11 cellular contexts compared by ENCODE assay signal in the genomic region with DNA sequence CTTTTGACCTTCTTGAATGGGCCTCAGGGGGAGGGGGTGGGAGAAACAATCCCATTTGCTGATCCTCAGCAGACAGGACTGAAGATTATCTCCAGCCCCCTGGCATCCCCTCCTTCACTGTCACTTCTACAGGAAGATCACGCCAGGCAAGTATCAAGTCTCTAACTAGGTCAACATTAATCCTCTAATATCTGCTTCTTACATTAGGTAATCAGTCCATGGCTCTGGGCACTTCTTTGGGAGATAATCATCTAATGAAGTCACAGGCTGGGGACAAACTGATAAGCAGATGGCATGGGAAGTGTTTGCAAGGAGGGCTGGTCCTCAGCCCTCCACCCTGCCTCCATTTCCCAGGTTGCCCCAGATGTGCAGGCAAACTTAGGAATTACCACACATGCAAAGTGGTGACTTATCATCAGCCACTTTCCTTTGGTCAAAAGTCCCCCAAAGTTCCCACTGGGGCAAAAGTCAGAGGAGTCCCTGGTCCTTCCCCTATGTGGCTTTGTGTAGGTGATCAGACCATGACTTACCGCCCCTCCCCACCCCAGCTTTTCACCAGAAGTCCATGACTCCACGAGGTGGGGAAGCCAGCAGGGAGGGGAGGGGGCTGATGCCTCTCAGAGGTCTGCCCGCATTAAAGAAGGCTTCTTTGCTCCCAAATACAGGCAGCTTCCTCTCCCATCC. TPM values are rescaled to one million over a fixed set of nuclear protein-coding genes. Genes with fewer than 3 reads are reported as not detected.
A peak's percentile ranks its signal among the peaks of the same experiment; 100 is the strongest.
DNase-seq lines count a peak whose midpoint lies in the region; ATAC-seq and TF ChIP-seq lines count a peak whose summit lies in the region.
"Had no signal": no experiment of that assay in that cellular context is flagged by ENCODE, and none has a peak within 500 bp of the region (broad histone marks: within the 10 kb centered on the region; RNA-seq: fewer than 3 reads in every experiment).

No MANE protein-coding gene starts in this region.

- dilution Hi-C loops in mammary epithelial cell (cut with HindIII; ENCODE audit: low sequenced_read_pairs): no loop called here

- no peaks in the 10 kb centered on the region for H4K20me1 ChIP-seq in mammary epithelial cell (ENCODE audit: insufficient read depth, low read length)

- TF ChIP-seq POLR2A in Peyer's patch (IDR thresholded peaks at IDR 0.05) (no peak), suprapubic skin (IDR thresholded peaks at IDR 0.05) (no peak)

- H3K4me1 ChIP-seq in mammary epithelial cell (ENCODE audit: insufficient read depth, low read length) (peaks cover 12% of the 10 kb centered on the region), Peyer's patch (peaks cover 0 to 11% (median 5%) of the 10 kb centered on the region in 4 donors), suprapubic skin (peaks cover 40% of the 10 kb centered on the region)
- peaks cover 90% of the 10 kb centered on the region for H3K4me1 ChIP-seq in effector memory CD4-positive, alpha-beta T cell (ENCODE audit: control insufficient read depth, insufficient read depth, low read length, poor library complexity, severe bottlenecking)

- H3K4me3 ChIP-seq in mammary epithelial cell (replicated peaks in 1 of 3; ENCODE audit: insufficient read depth in 1 of 3, low read depth in 2 of 3, low read length in 3 of 3) (no peak overlapping the region), Peyer's patch (no peak overlapping the region), suprapubic skin (no peak overlapping the region)
- H3K4me3 ChIP-seq in effector memory CD4-positive, alpha-beta T cell (ENCODE audit: insufficient read depth, low read depth, low read length, poor library complexity, severe bottlenecking): peak overlapping the region; percentile 71

- no peak overlapping the region for H3K4me2 ChIP-seq in mammary epithelial cell (ENCODE audit: insufficient read depth, low read depth, low read length)

- H3K9me3 ChIP-seq in mammary epithelial cell (replicated peaks; ENCODE audit: insufficient read depth, low read length): no peaks in the 10 kb centered on the region
- H3K9me3 ChIP-seq in Peyer's patch: no peaks in the 10 kb centered on the region
- H3K9me3 ChIP-seq in effector memory CD4-positive, alpha-beta T cell (ENCODE audit: control insufficient read depth, low read length): no peaks in the 10 kb centered on the region
- H3K9me3 ChIP-seq in suprapubic skin: no peaks in the 10 kb centered on the region

- H3K27ac Mint-ChIP-seq in MCF 10A (ENCODE audit: low read depth, unreplicated experiment): peak overlapping the region; percentile 47

- no peak for TF ChIP-seq EP300 in suprapubic skin (IDR thresholded peaks at IDR 0.05)

- H3K79me2 ChIP-seq in mammary epithelial cell (ENCODE audit: insufficient read depth, low read length): no peaks in the 10 kb centered on the region

- peaks cover 19% of the 10 kb centered on the region for H3K4me1 Mint-ChIP-seq in MCF 10A (ENCODE audit: insufficient read depth, unreplicated experiment)

- no peak overlapping the region for H2AFZ ChIP-seq in mammary epithelial cell (ENCODE audit: low read depth, low read length)

- 88% methylated on average over 4 of the region's 4 CpGs for WGBS in mammary epithelial cell (ENCODE audit: low coverage, missing lambda C conversion rate)
- 76% methylated on average over 4 of the region's 4 CpGs for WGBS in suprapubic skin

- H3K4me3 Mint-ChIP-seq in MCF 10A (ENCODE audit: unreplicated experiment): no peak overlapping the region
- H3K4me3 Mint-ChIP-seq: CD14-positive monocyte had no signal

- CTCF ChIA-PET in MCF 10A (lab: Yijun Ruan, JAX) (interaction anchor here (0.6 to 3.3 kb wide), 8 partner anchors 8 to 201 kb away, joined by 3 to 23 read pairs (median 3); no protein-coding TSS in a partner anchor), mammary epithelial cell (lab: Charles Lee; ENCODE audit: low non-redundant PET) (no interaction called here)

- H3K27me3 ChIP-seq in mammary epithelial cell (ENCODE audit: insufficient read depth, low read length) (no peaks in the 10 kb centered on the region), Peyer's patch (no peaks in the 10 kb centered on the region), suprapubic skin (no peaks in the 10 kb centered on the region)
- H3K27me3 ChIP-seq in effector memory CD4-positive, alpha-beta T cell (replicated peaks; ENCODE audit: control insufficient read depth, insufficient read depth, low read length, poor library complexity, severe bottlenecking): no peaks in the 10 kb centered on the region

- ATAC-seq in GM19324 (IDR thresholded peaks at IDR 0.05; ENCODE audit: low FRiP score, unreplicated experiment): no peak

- no TSS peak for BruUV-seq in MCF 10A (replicated peaks; lab: Mats Ljungman, UMichigan)
- BruUV-seq in mammary epithelial cell (replicated peaks; lab: Mats Ljungman, UMichigan): no TSS peak

- intact Hi-C loops in MCF 10A (cut with micrococcal nuclease) (no loop called here), mammary epithelial cell (cut with micrococcal nuclease) (no loop called here), posterior vena cava (cut with DNase I) (no loop called here)

- no peak for DNase-seq in MCF 10A (ENCODE audit: unreplicated experiment)
- DNase-seq in mammary epithelial cell: no peak
- peak in 1 of 3 donors; percentile 45 for DNase-seq in Peyer's patch
- no peak for DNase-seq in effector memory CD4-positive, alpha-beta T cell
- DNase-seq in suprapubic skin (ENCODE audit: low spot score in 2 of 2): no peak
- DNase-seq in posterior vena cava (ENCODE audit: low spot score): no peak
- DNase-seq in UCSD-AML1 (lab: John Stamatoyannopoulos, UW; ENCODE audit: unreplicated experiment): no peak
- DNase-seq: amniotic stem cell, head of caudate nucleus had no signal

- H3K27ac ChIP-seq in mammary epithelial cell (ENCODE audit: insufficient read depth, low read depth, low read length) (no peak overlapping the region), Peyer's patch (peak overlapping the region; percentile 59 to 76 (median 62)), suprapubic skin (peak overlapping the region; percentile 56)
- H3K27ac ChIP-seq in effector memory CD4-positive, alpha-beta T cell (ENCODE audit: insufficient read depth, low read length, poor library complexity, severe bottlenecking): peak overlapping the region; percentile 100

- peaks cover 6% of the 10 kb centered on the region for H3K36me3 Mint-ChIP-seq in MCF 10A (ENCODE audit: insufficient read depth, unreplicated experiment)

- no peak overlapping the region for H3K9ac ChIP-seq in mammary epithelial cell (ENCODE audit: insufficient read depth, low read length)

- no peaks in the 10 kb centered on the region for H3K36me3 ChIP-seq in mammary epithelial cell (ENCODE audit: insufficient read depth, low read length)
- no peaks in the 10 kb centered on the region for H3K36me3 ChIP-seq in Peyer's patch
- peaks cover 24% of the 10 kb centered on the region for H3K36me3 ChIP-seq in effector memory CD4-positive, alpha-beta T cell (ENCODE audit: control insufficient read depth, insufficient read depth, low read length)
- H3K36me3 ChIP-seq in suprapubic skin: no peaks in the 10 kb centered on the region

- POLR2A ChIA-PET in MCF 10A (lab: Yijun Ruan, JAX): interaction anchor here (1.0 to 1.5 kb wide), 2 partner anchors 11 to 14 kb away, joined by 3 to 9 read pairs; no protein-coding TSS in a partner anchor

- no peaks in the 10 kb centered on the region for H3K9me3 Mint-ChIP-seq in MCF 10A (ENCODE audit: unreplicated experiment)

- no peaks in the 10 kb centered on the region for H3K27me3 Mint-ChIP-seq in MCF 10A (ENCODE audit: insufficient read depth, unreplicated experiment)

- no peak for TF ChIP-seq CTCF in MCF 10A (IDR thresholded peaks at IDR 0.05; ENCODE audit: unreplicated experiment)
- TF ChIP-seq CTCF in mammary epithelial cell (conservative IDR thresholded peaks at IDR 0.05 in 1 of 2, IDR thresholded peaks at IDR 0.05 in 1 of 2; ENCODE audit: extremely low read depth in 1 of 2, insufficient read depth in 1 of 2, low read depth in 1 of 2, low read length in 2 of 2): no peak
- TF ChIP-seq CTCF in Peyer's patch (IDR thresholded peaks at IDR 0.05): no peak
- TF ChIP-seq CTCF in suprapubic skin (IDR thresholded peaks at IDR 0.05): no peak

- in situ Hi-C loops in mammary epithelial cell (cut with MboI; ENCODE audit: low sequenced_read_pairs in 2 of 2): no loop called here

RNA-seq across cellular contexts. Expression of gene TRAF1, which starts 6.0 kb away (rescaled TPM):
- total RNA-seq in MCF 10A (2022): 0.84 and 1.2 TPM in 2 replicates
- total RNA-seq in mammary epithelial cell: 1 to 10 TPM in 1 of 2 donors, under 1 TPM in 1; 0.89 to 1.0 TPM
- 0.28 TPM for polyA plus RNA-seq in mammary epithelial cell
- polyA minus RNA-seq in mammary epithelial cell: not detected
- total RNA-seq in Peyer's patch: 10 to 100 TPM in 1 of 4 donors, 1 to 10 TPM in 3; 3.3 to 14.0 (median 8.8) TPM
- 10 to 100 TPM in 1 of 4 donors, 1 to 10 TPM in 3; 3.5 to 12.2 (median 7.5) TPM for total RNA-seq in suprapubic skin
- 10 to 100 TPM; 10.2 to 14.6 TPM for total RNA-seq in posterior vena cava

RNA-seq across cellular contexts. Expression of gene PHF19, which starts 43.6 kb away (rescaled TPM):
- 39.6 and 61.0 TPM in 2 replicates for total RNA-seq in MCF 10A (2022)
- 10 to 100 TPM in 1 of 2 donors, 1 to 10 TPM in 1; 4.3 to 52.9 TPM for total RNA-seq in mammary epithelial cell
- 60.9 TPM for polyA plus RNA-seq in mammary epithelial cell
- polyA minus RNA-seq in mammary epithelial cell: 47.9 TPM
- total RNA-seq in Peyer's patch: 10 to 100 TPM in 3 of 4 donors, 1 to 10 TPM in 1; 7.2 to 76.7 (median 20.6) TPM
- total RNA-seq in suprapubic skin: 10 to 100 TPM; 11.3 to 15.5 (median 13.8) TPM
- total RNA-seq in posterior vena cava: 10 to 100 TPM; 30.8 to 40.2 TPM
